ENCODE assay signal across 8 cellular contexts in the genomic region with DNA sequence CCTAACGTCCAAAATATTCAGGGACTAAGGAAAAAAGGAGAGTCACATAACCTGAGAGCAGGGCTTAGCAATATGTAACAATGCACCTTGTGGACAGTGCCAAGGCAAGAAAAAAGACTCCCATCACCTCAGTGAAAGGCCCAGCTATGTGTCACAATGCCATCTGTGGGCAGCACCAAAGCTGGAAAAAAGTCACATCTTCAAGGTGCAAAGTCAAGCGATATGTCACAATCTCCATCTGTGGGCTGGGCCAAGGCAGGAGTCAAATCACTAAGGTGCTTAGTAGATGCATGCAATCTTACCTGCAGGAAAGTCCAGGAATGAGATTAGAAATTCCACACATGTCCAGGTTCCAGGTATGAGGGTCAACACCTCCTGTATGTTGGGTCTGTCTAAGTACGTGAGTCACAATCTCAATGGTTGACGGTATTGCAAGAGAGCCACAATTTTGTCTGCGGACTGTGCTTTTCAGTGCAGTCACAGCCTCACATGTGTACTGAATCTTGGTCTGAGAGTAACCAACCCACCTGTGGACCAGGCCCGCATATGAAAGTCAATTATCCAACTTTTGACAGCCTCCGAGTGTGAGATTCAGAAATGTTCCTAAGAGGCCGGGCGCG. TPM values are rescaled to one million over a fixed set of nuclear protein-coding genes. Genes with fewer than 3 reads are reported as not detected.
DNase-seq lines count a peak whose midpoint lies in the region; ATAC-seq, FAIRE-seq and TF ChIP-seq lines count a peak whose summit lies in the region.

No MANE protein-coding gene starts in this region.

- intact Hi-C loops in left ventricle myocardium inferior (cut with micrococcal nuclease): no loop called here
- intact Hi-C loops in Right ventricle myocardium superior (cut with DNase I): no loop called here
- intact Hi-C loops in K562 (cut with micrococcal nuclease): no loop called here

- 71% methylated on average over 10 of the region's 10 CpGs for WGBS in K562 (ENCODE audit: insufficient coverage, low coverage, missing lambda C conversion rate)
- 49% methylated on average over 10 of the region's 10 CpGs for WGBS in urinary bladder

- peak overlapping the region; percentile 38 for H3K27ac Mint-ChIP-seq in memory B cell

- H3K79me2 ChIP-seq in K562 (ENCODE audit: control insufficient read depth, insufficient read depth, low read length): peaks cover 7% of the 10 kb centered on the region

- peak overlapping the region; percentile 55 for H3K4me2 ChIP-seq in K562 (ENCODE audit: insufficient read depth, low read length)

- no peak for DNase-seq in left ventricle myocardium inferior
- DNase-seq in Right ventricle myocardium superior: no peak
- DNase-seq in K562 (ENCODE audit: extremely low read depth in 1 of 4, low spot score in 3 of 4): no peak
- DNase-seq in memory B cell (ENCODE audit: low spot score in 2 of 2): no peak
- no peak for DNase-seq in SW480 (ENCODE audit: low spot score)
- DNase-seq in amniotic stem cell (lab: John Stamatoyannopoulos, UW): no peak

- H4K20me1 ChIP-seq in K562 (replicated peaks; ENCODE audit: control insufficient read depth, insufficient read depth, low read length): no peaks in the 10 kb centered on the region

- no peak overlapping the region for H2AFZ ChIP-seq in K562 (ENCODE audit: low read depth, low read length)

- ATAC-seq in Right ventricle myocardium superior (ENCODE audit: poor library complexity) (no peak), K562 (no peak), memory B cell (ENCODE audit: low read depth) (no peak), HG03097 (IDR thresholded peaks at IDR 0.05; ENCODE audit: low FRiP score, unreplicated experiment) (no peak)

- POLR2A ChIA-PET in K562 (lab: Yijun Ruan, JAX): interaction anchor here (1.6 kb wide), 1 partner anchor 15 kb away, joined by 10 read pairs; the partner anchor contains the start of gene ZNF43

- H3K9me3 Mint-ChIP-seq in memory B cell: no peaks in the 10 kb centered on the region

- TF ChIP-seq POLR2A in K562 (conservative IDR thresholded peaks at IDR 0.05): no peak

- TF ChIP-seq CTCF in left ventricle myocardium inferior (IDR thresholded peaks at IDR 0.05; ENCODE audit: borderline replicate concordance): no peak
- TF ChIP-seq CTCF in K562 (IDR thresholded peaks at IDR 0.05 in 2 of 3, conservative IDR thresholded peaks at IDR 0.05 in 1 of 3; ENCODE audit: insufficient read depth in 2 of 3, low read depth in 1 of 3, low read length in 3 of 3): no peak

- BruUV-seq in K562 (replicated peaks; lab: Mats Ljungman, UMichigan): TSS peak; percentile 61

- in situ Hi-C loops in K562 (cut with MboI): no loop called here

- H3K36me3 ChIP-seq in left ventricle myocardium inferior (no peaks in the 10 kb centered on the region), K562 (ENCODE audit: control insufficient read depth, insufficient read depth, low read length) (peaks cover 22% of the 10 kb centered on the region; the same call in 2 of the 3 replicates), urinary bladder (ENCODE audit: insufficient read depth) (no peaks in the 10 kb centered on the region)

- H3K27ac ChIP-seq in left ventricle myocardium inferior (replicated peaks) (no peak overlapping the region), K562 (ENCODE audit: extremely low read depth, low read depth, low read length) (no peak overlapping the region), urinary bladder (ENCODE audit: low read depth) (no peak overlapping the region)

- no peak for FAIRE-seq in K562 (lab: Jason Lieb, UNC)

- peaks cover 11% of the 10 kb centered on the region for H3K36me3 Mint-ChIP-seq in memory B cell

- peak overlapping the region; percentile 65 to 92; a peak in 3 of 4 replicates for H3K9ac ChIP-seq in K562 (ENCODE audit: insufficient read depth in 1 of 2, low read depth in 2 of 2, low read length in 2 of 2)

- H3K9me3 ChIP-seq in left ventricle myocardium inferior (replicated peaks): no peaks in the 10 kb centered on the region
- H3K9me3 ChIP-seq in K562 (replicated peaks; ENCODE audit: control insufficient read depth, insufficient read depth, low read depth, low read length): peaks cover 4% of the 10 kb centered on the region

- no peak for TF ChIP-seq EP300 in K562 (IDR thresholded peaks at IDR 0.05; ENCODE audit: low read length)

- H3K9me1 ChIP-seq in K562 (ENCODE audit: control insufficient read depth, insufficient read depth, low read length): no peaks in the 10 kb centered on the region

- H3K4me1 Mint-ChIP-seq in memory B cell: peaks cover 17% of the 10 kb centered on the region

- no peak for TF ChIP-seq RAD21 in K562 (CRISPR knock-in tag; conservative IDR thresholded peaks at IDR 0.05 in 1 of 2, IDR thresholded peaks at IDR 0.05 in 1 of 2)

- H3K27me3 Mint-ChIP-seq in memory B cell: no peaks in the 10 kb centered on the region

- CTCF ChIA-PET in K562 (lab: Yijun Ruan, JAX; ENCODE audit: low intra/inter-chr PET ratio): no interaction called here

- H3K27me3 ChIP-seq in left ventricle myocardium inferior (ENCODE audit: low read depth) (peaks cover 2% of the 10 kb centered on the region), K562 (ENCODE audit: control insufficient read depth in 2 of 2, insufficient read depth in 2 of 2, low read length in 2 of 2) (no peaks in the 10 kb centered on the region)

- H3K4me3 ChIP-seq in left ventricle myocardium inferior (peak overlapping the region; percentile 92), K562 (peak overlapping the region; percentile 64; the same call in 1 of the 2 replicates), urinary bladder (ENCODE audit: low read depth, low read length) (peak overlapping the region; percentile 47)

- peaks cover 19% of the 10 kb centered on the region for H3K4me1 ChIP-seq in left ventricle myocardium inferior
- H3K4me1 ChIP-seq in K562 (replicated peaks in 1 of 2; ENCODE audit: control insufficient read depth in 2 of 2, insufficient read depth in 2 of 2, low read length in 2 of 2): peaks cover 2 to 5% of the 10 kb centered on the region in 2 experiments; a peak in 1 of 5 replicates
- H3K4me1 ChIP-seq in urinary bladder (ENCODE audit: insufficient read depth): peaks cover 2% of the 10 kb centered on the region

- H3K4me3 Mint-ChIP-seq in memory B cell: peak overlapping the region; percentile 68

TF ChIP-seq in K562, 482 proteins besides CTCF, POLR2A, EP300 and RAD21 (continues in another document):
- no peak for TF ChIP-seq NR3C1 (CRISPR knock-in tag; IDR thresholded peaks at IDR 0.05)
- no peak for TF ChIP-seq RBM15 (IDR thresholded peaks at IDR 0.05; ENCODE audit: insufficient read depth, low read length)
- no peak for TF ChIP-seq SMARCC2 (IDR thresholded peaks at IDR 0.05; ENCODE audit: low read depth)
- TF ChIP-seq ZNF324 (CRISPR knock-in tag; IDR thresholded peaks at IDR 0.05): no peak
- TF ChIP-seq SRSF3 (IDR thresholded peaks at IDR 0.05; ENCODE audit: insufficient read depth, low read length): no peak
- TF ChIP-seq ZNF239 (CRISPR knock-in tag; IDR thresholded peaks at IDR 0.05): no peak
- TF ChIP-seq SMARCB1 (IDR thresholded peaks at IDR 0.05; ENCODE audit: insufficient read length, low read depth): no peak
- no peak for TF ChIP-seq ZNF830 (CRISPR knock-in tag; IDR thresholded peaks at IDR 0.05)
- TF ChIP-seq HNRNPK (IDR thresholded peaks at IDR 0.05; ENCODE audit: low read depth, low read length, poor library complexity, severe bottlenecking): no peak
- no peak for TF ChIP-seq ZNF717 (CRISPR knock-in tag; IDR thresholded peaks at IDR 0.05)
- no peak for TF ChIP-seq RBM17 (IDR thresholded peaks at IDR 0.05; ENCODE audit: borderline replicate concordance, low read depth, low read length)

RNA-seq across cellular contexts. Expression of gene ZNF43, which starts 14.8 kb away (rescaled TPM):
- total RNA-seq in left ventricle myocardium inferior (5.1 TPM), Right ventricle myocardium superior (4.5 TPM), K562 (2014; rRNA removed) (9.0 and 9.2 TPM in 2 replicates), K562 (2014; rRNA removed; fragmentation: Illumina TruSeq; extraction: Trizol) (18.6 and 20.3 TPM in 2 replicates), K562 (2015; rRNA removed; fragmentation: Illumina TruSeq; extraction: Trizol) (15.5 and 16.6 TPM in 2 replicates), K562 (2021) (13.4 and 14.1 TPM in 2 replicates), urinary bladder (50.2 TPM)
- 27.0 and 39.7 TPM in 2 replicates for total RNA-seq in K562 (2011; cell fraction: chromatin; rRNA removed; ENCODE audit: low replicate concordance)
- 21.2 and 28.3 TPM in 2 replicates for total RNA-seq in K562 (2011; cell fraction: nucleolus; rRNA removed)
- 46.9 and 60.7 TPM in 2 replicates for total RNA-seq in K562 (2011; cell fraction: nucleoplasm; rRNA removed)
- polyA plus RNA-seq in K562 (2011; rRNA removed) (0.93 and 4.2 TPM in 2 replicates), K562 (2014; fragmentation: Illumina TruSeq; extraction: Trizol) (8.3 and 10.6 TPM in 2 replicates), K562 (2014; fragmentation: Nextera tagmentation; extraction: Ambion mirVana) (1 to 10 TPM; 3.6 to 5.7 TPM), K562 (2014; rRNA removed) (6.3 and 8.7 TPM in 2 replicates), urinary bladder (5.0 TPM)
- 0.44 and 1.0 TPM in 2 replicates for polyA plus RNA-seq in K562 (2011; cell fraction: cytosol; rRNA removed)
- 1.1 and 5.7 TPM in 2 replicates for polyA plus RNA-seq in K562 (2011; cell fraction: nucleus; rRNA removed)
- polyA plus RNA-seq in K562 (2012): 4.5 and 7.5 TPM in 2 replicates
- 2.9 and 10.8 TPM in 2 replicates for polyA minus RNA-seq in K562 (2011; rRNA and poly(A)+ RNA removed)
- polyA minus RNA-seq in K562 (2011; cell fraction: cytosol; rRNA and poly(A)+ RNA removed): 0.27 and 3.9 TPM in 2 replicates
- 1.8 and 3.9 TPM in 2 replicates for polyA minus RNA-seq in K562 (2011; cell fraction: nucleus; rRNA and poly(A)+ RNA removed)
